ENCODE assay signal across 22 cellular contexts in genomic region chr1:224149733-224150132, GRCh38.
"Had no signal": no experiment of that assay in that cellular context is flagged by ENCODE, and none has a peak within 500 bp of the region (broad histone marks: within the 10 kb centered on the region; RNA-seq: fewer than 3 reads in every experiment).

No MANE protein-coding gene starts in this region.

- H3K4me3 ChIP-seq: breast epithelium, coronary artery, gastroesophageal sphincter, right lobe of liver, skin epidermis, tibial artery had no signal

- H3K27ac Mint-ChIP-seq: activated CD4-positive, alpha-beta memory T cell treated with anti-CD3 and anti-CD28 coated beads, Interleukin-2, amount 10 ng/mL, durations not matched to agents 7 days and 5 days; activated CD4-positive, alpha-beta T cell treated with anti-CD3 and anti-CD28 coated beads, Interleukin-2, amount 10 ng/mL, durations not matched to agents 24 days and 14 days; activated naive CD8-positive, alpha-beta T cell treated with anti-CD3 and anti-CD28 coated beads, Interleukin-2, amount 10 ng/mL, durations not matched to agents 7 days and 5 days; activated T-helper 2 cell treated with anti-CD3 and anti-CD28 coated beads, Interferon-gamma antibody, Interleukin-2, Interleukin-4, amounts not matched to agents 10 μg/mL and 5 μg/mL and 100 μg/mL, durations not matched to agents 14 hours and 24 hours and 36 hours; endodermal cell; stimulated activated naive CD8-positive, alpha-beta T cell treated with anti-CD3 and anti-CD28 coated beads, Interleukin-15, Interleukin-2, amounts not matched to agents 100 ng/mL and 50 ng/mL, for 24 hours; T-helper 2 cell treated with Interferon-gamma antibody and Interleukin-4, amounts not matched to agents 5 μg/mL and 100 μg/mL, for 36 hours had no signal

- H3K4me1 Mint-ChIP-seq: endodermal cell had no signal

- H3K9me3 Mint-ChIP-seq: activated CD4-positive, alpha-beta memory T cell treated with anti-CD3 and anti-CD28 coated beads, Interleukin-2, amount 10 ng/mL, durations not matched to agents 7 days and 5 days; activated CD4-positive, alpha-beta T cell treated with anti-CD3 and anti-CD28 coated beads, Interleukin-2, amount 10 ng/mL, durations not matched to agents 24 days and 14 days; activated naive CD8-positive, alpha-beta T cell treated with anti-CD3 and anti-CD28 coated beads, Interleukin-2, amount 10 ng/mL, durations not matched to agents 7 days and 5 days; activated T-helper 2 cell treated with anti-CD3 and anti-CD28 coated beads, Interferon-gamma antibody, Interleukin-2, Interleukin-4, amounts not matched to agents 10 μg/mL and 5 μg/mL and 100 μg/mL, durations not matched to agents 14 hours and 24 hours and 36 hours; endodermal cell; stimulated activated naive CD8-positive, alpha-beta T cell treated with anti-CD3 and anti-CD28 coated beads, Interleukin-15, Interleukin-2, amounts not matched to agents 100 ng/mL and 50 ng/mL, for 24 hours; T-helper 2 cell treated with Interferon-gamma antibody and Interleukin-4, amounts not matched to agents 5 μg/mL and 100 μg/mL, for 36 hours had no signal

- H3K27me3 ChIP-seq: breast epithelium, gastroesophageal sphincter, right lobe of liver, tibial artery had no signal

- H3K4me1 ChIP-seq: breast epithelium, gastroesophageal sphincter, right lobe of liver, tibial artery had no signal

- H3K27me3 Mint-ChIP-seq: activated CD4-positive, alpha-beta memory T cell treated with anti-CD3 and anti-CD28 coated beads, Interleukin-2, amount 10 ng/mL, durations not matched to agents 7 days and 5 days; activated CD4-positive, alpha-beta T cell treated with anti-CD3 and anti-CD28 coated beads, Interleukin-2, amount 10 ng/mL, durations not matched to agents 24 days and 14 days; activated naive CD8-positive, alpha-beta T cell treated with anti-CD3 and anti-CD28 coated beads, Interleukin-2, amount 10 ng/mL, durations not matched to agents 7 days and 5 days; stimulated activated naive CD8-positive, alpha-beta T cell treated with anti-CD3 and anti-CD28 coated beads, Interleukin-15, Interleukin-2, amounts not matched to agents 100 ng/mL and 50 ng/mL, for 24 hours had no signal

- H3K36me3 ChIP-seq: breast epithelium had no signal

- H3K9me3 ChIP-seq: breast epithelium, gastroesophageal sphincter, right lobe of liver, tibial artery had no signal

- H3K4me3 Mint-ChIP-seq: activated CD4-positive, alpha-beta memory T cell treated with anti-CD3 and anti-CD28 coated beads, Interleukin-2, amount 10 ng/mL, durations not matched to agents 7 days and 5 days; activated CD4-positive, alpha-beta T cell treated with anti-CD3 and anti-CD28 coated beads, Interleukin-2, amount 10 ng/mL, durations not matched to agents 24 days and 14 days; activated naive CD8-positive, alpha-beta T cell treated with anti-CD3 and anti-CD28 coated beads, Interleukin-2, amount 10 ng/mL, durations not matched to agents 7 days and 5 days; endodermal cell; stimulated activated naive CD8-positive, alpha-beta T cell treated with anti-CD3 and anti-CD28 coated beads, Interleukin-15, Interleukin-2, amounts not matched to agents 100 ng/mL and 50 ng/mL, for 24 hours; T-helper 2 cell treated with Interferon-gamma antibody and Interleukin-4, amounts not matched to agents 5 μg/mL and 100 μg/mL, for 36 hours had no signal

- DNase-seq: activated CD4-positive, alpha-beta memory T cell treated with anti-CD3 and anti-CD28 coated beads, Interleukin-2, amount 10 ng/mL, durations not matched to agents 7 days and 5 days; activated CD4-positive, alpha-beta T cell treated with anti-CD3 and anti-CD28 coated beads, Interleukin-2, amount 10 ng/mL, durations not matched to agents 24 days and 14 days; activated naive CD4-positive, alpha-beta T cell treated with Interleukin-2 at 50 U/mL for 16 hours; activated naive CD8-positive, alpha-beta T cell treated with anti-CD3 and anti-CD28 coated beads, Interleukin-2, amount 10 ng/mL, durations not matched to agents 7 days and 5 days; amniotic stem cell; endodermal cell; head of caudate nucleus; hypothalamus; left ventricle myocardium superior; occipital lobe; right lobe of liver; stimulated activated CD4-positive, alpha-beta T cell treated with anti-CD3 and anti-CD28 coated beads, Interleukin-1b, Interleukin-23, amount 100 ng/mL, for 48 hours; tibial artery had no signal

- ATAC-seq: activated CD4-positive, CD25-positive, alpha-beta regulatory T cell treated with anti-CD3 and anti-CD28 coated beads, Interleukin-2, amount 50 U/mL, for 24 hours; gastroesophageal sphincter; left ventricle myocardium superior; right lobe of liver had no signal

- H3K27ac ChIP-seq: breast epithelium, coronary artery, gastroesophageal sphincter, right lobe of liver, skin epidermis, tibial artery, VCaP had no signal
